In the genomic region with DNA sequence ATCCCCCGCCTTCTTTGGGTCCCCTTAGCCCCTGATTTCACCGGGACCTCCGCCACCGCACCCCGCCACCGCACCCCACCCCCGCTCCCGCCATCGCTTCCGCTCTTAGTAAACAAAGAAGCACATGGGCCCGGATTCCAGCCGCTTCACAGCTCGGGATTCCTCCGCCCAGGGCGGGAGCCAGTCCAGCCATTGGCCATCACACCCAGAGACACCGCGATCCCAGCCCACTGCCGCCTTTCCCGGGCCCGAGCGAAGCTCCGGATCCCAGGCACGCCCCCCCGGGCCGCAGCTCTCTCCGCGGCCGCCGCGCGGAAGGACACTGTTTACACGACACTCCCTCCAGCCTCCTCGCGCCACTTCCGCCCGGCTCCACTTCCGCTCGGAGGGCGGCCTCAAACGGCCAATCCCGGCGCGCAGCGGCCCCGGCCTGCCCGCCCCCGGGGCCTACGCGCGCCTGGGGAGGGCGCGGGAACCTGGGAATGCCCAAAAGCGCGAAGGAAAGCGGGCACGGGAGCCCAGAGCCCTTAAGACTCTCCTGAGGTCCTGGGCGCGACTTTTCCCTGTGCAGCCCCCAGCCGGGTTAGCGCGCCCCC, we compare ENCODE assay signal across 8 cellular contexts. TPM values are rescaled to one million over a fixed set of nuclear protein-coding genes. Genes with fewer than 3 reads are reported as not detected.
DNase-seq lines count a peak whose midpoint lies in the region; ATAC-seq and TF ChIP-seq lines count a peak whose summit lies in the region.

No MANE protein-coding gene starts in this region.

- H3K79me2 ChIP-seq in DND-41 (ENCODE audit: insufficient read depth, low read length) (peaks cover 70% of the 10 kb centered on the region), GM23338 (replicated peaks; ENCODE audit: insufficient read depth) (peaks cover 60% of the 10 kb centered on the region)

- ATAC-seq in DND-41 (ENCODE audit: insufficient read depth, low read depth) (peak; percentile 76), GM23338 (peak; percentile 74), natural killer cell (peak; percentile 72 to 88 (median 76))
- ATAC-seq in stimulated activated memory B cell treated with anti-CD40 and anti-IgM and Interleukin-4, amounts not matched to agents 10 μg/mL and 1 μg/mL and 100 μg/mL, for 72 hours = peak; percentile 90

- H3K36me3 ChIP-seq in DND-41 (ENCODE audit: insufficient read depth, low read length) (peaks cover 77% of the 10 kb centered on the region), GM23338 (ENCODE audit: insufficient read depth) (peaks cover 46% of the 10 kb centered on the region)

- H3K4me1 ChIP-seq in DND-41 (ENCODE audit: insufficient read depth, low read length) = peaks cover 53% of the 10 kb centered on the region
- H3K4me1 ChIP-seq in GM23338 (ENCODE audit: insufficient read depth) = peaks cover 13% of the 10 kb centered on the region

- peak overlapping the region; percentile 93 for H3K9ac ChIP-seq in DND-41 (ENCODE audit: low read depth, low read length)

- H3K4me3 Mint-ChIP-seq in GM23338 (peak overlapping the region; percentile 95), natural killer cell (peak overlapping the region; percentile 95)
- H3K4me3 Mint-ChIP-seq in activated T-helper 2 cell treated with anti-CD3 and anti-CD28 coated beads, Interferon-gamma antibody, Interleukin-2, Interleukin-4, amounts not matched to agents 10 μg/mL and 5 μg/mL and 100 μg/mL, durations not matched to agents 14 hours and 24 hours and 36 hours (ENCODE audit: low read depth) = peak overlapping the region; percentile 93
- peak overlapping the region; percentile 92 for H3K4me3 Mint-ChIP-seq in stimulated activated memory B cell treated with anti-CD40 and anti-IgM and Interleukin-4, amounts not matched to agents 10 μg/mL and 1 μg/mL and 100 μg/mL, for 72 hours

- H3K9me3 Mint-ChIP-seq in GM23338 = peaks cover 5% of the 10 kb centered on the region; the same call in 2 of the 3 replicates
- H3K9me3 Mint-ChIP-seq in activated T-helper 2 cell treated with anti-CD3 and anti-CD28 coated beads, Interferon-gamma antibody, Interleukin-2, Interleukin-4, amounts not matched to agents 10 μg/mL and 5 μg/mL and 100 μg/mL, durations not matched to agents 14 hours and 24 hours and 36 hours = no peaks in the 10 kb centered on the region
- H3K9me3 Mint-ChIP-seq in natural killer cell = no peaks in the 10 kb centered on the region
- no peaks in the 10 kb centered on the region for H3K9me3 Mint-ChIP-seq in stimulated activated memory B cell treated with anti-CD40 and anti-IgM and Interleukin-4, amounts not matched to agents 10 μg/mL and 1 μg/mL and 100 μg/mL, for 72 hours

- H3K27me3 ChIP-seq in DND-41 (ENCODE audit: insufficient read depth, low read length, poor library complexity) (no peaks in the 10 kb centered on the region), GM23338 (ENCODE audit: insufficient read depth) (no peaks in the 10 kb centered on the region)

- H3K27ac Mint-ChIP-seq in GM23338 = peak overlapping the region; percentile 99
- H3K27ac Mint-ChIP-seq in activated T-helper 2 cell treated with anti-CD3 and anti-CD28 coated beads, Interferon-gamma antibody, Interleukin-2, Interleukin-4, amounts not matched to agents 10 μg/mL and 5 μg/mL and 100 μg/mL, durations not matched to agents 14 hours and 24 hours and 36 hours = peak overlapping the region; percentile 93
- peak overlapping the region; percentile 96 to 98 for H3K27ac Mint-ChIP-seq in natural killer cell
- H3K27ac Mint-ChIP-seq in stimulated activated memory B cell treated with anti-CD40 and anti-IgM and Interleukin-4, amounts not matched to agents 10 μg/mL and 1 μg/mL and 100 μg/mL, for 72 hours = peak overlapping the region; percentile 84

- H3K36me3 Mint-ChIP-seq in GM23338 (ENCODE audit: low read depth) = peaks cover 78% of the 10 kb centered on the region
- peaks cover 58% of the 10 kb centered on the region for H3K36me3 Mint-ChIP-seq in activated T-helper 2 cell treated with anti-CD3 and anti-CD28 coated beads, Interferon-gamma antibody, Interleukin-2, Interleukin-4, amounts not matched to agents 10 μg/mL and 5 μg/mL and 100 μg/mL, durations not matched to agents 14 hours and 24 hours and 36 hours (ENCODE audit: low read depth)
- peaks cover 19% of the 10 kb centered on the region for H3K36me3 Mint-ChIP-seq in natural killer cell
- peaks cover 61% of the 10 kb centered on the region for H3K36me3 Mint-ChIP-seq in stimulated activated memory B cell treated with anti-CD40 and anti-IgM and Interleukin-4, amounts not matched to agents 10 μg/mL and 1 μg/mL and 100 μg/mL, for 72 hours

- intact Hi-C loops in activated T-helper 2 cell treated with anti-CD3 and anti-CD28 coated beads, Interferon-gamma antibody, Interleukin-2, Interleukin-4, amounts not matched to agents 10 μg/mL and 5 μg/mL and 100 μg/mL, durations not matched to agents 14 hours and 24 hours and 36 hours (cut with micrococcal nuclease) = loop anchor here (1.0 to 2.0 kb wide), 6 partner anchors 11 to 328 kb away; partner anchors contain the start of genes MEPCE and ZCWPW1
- intact Hi-C loops in natural killer cell (cut with micrococcal nuclease) = loop anchor here (1.0 to 10.0 kb wide), 5 partner anchors 18 to 574 kb away; partner anchors contain the start of genes CNPY4, GNB2, MBLAC1 and TAF6

- TF ChIP-seq CTCF in DND-41 (IDR thresholded peaks at IDR 0.05; ENCODE audit: borderline replicate concordance, extremely low read depth, low read length, poor library complexity, severe bottlenecking) (no peak), GM23338 (conservative IDR thresholded peaks at IDR 0.05; ENCODE audit: low read depth in 2 of 2) (no peak), natural killer cell (IDR thresholded peaks at IDR 0.05) (no peak)

- peak overlapping the region; percentile 64 to 76 for H3K4me3 ChIP-seq in DND-41 (ENCODE audit: low read depth in 1 of 2, low read length in 2 of 2)
- H3K4me3 ChIP-seq in GM23338 = peak overlapping the region; percentile 100

- DNase-seq in DND-41 (peak; percentile 91), GM23338 (ENCODE audit: low spot score) (peak; percentile 96), Kasumi-1 (lab: John Stamatoyannopoulos, UW) (peak; percentile 88 to 89), RPMI7951 (ENCODE audit: low read depth) (peak; percentile 96), fibroblast of peridontal ligament (ENCODE audit: extremely low read depth) (peak; percentile 96), natural killer cell (peak; percentile 90)
- peak; percentile 88 for DNase-seq in activated T-helper 2 cell treated with anti-CD3 and anti-CD28 coated beads, Interferon-gamma antibody, Interleukin-2, Interleukin-4, amounts not matched to agents 10 μg/mL and 5 μg/mL and 100 μg/mL, durations not matched to agents 14 hours and 24 hours and 36 hours (ENCODE audit: low spot score)

- H3K27me3 Mint-ChIP-seq in GM23338 (ENCODE audit: insufficient read depth, low read depth, poor library complexity) (peaks cover 53% of the 10 kb centered on the region), natural killer cell (ENCODE audit: low read depth in 2 of 2) (no peaks in the 10 kb centered on the region)
- H3K27me3 Mint-ChIP-seq in activated T-helper 2 cell treated with anti-CD3 and anti-CD28 coated beads, Interferon-gamma antibody, Interleukin-2, Interleukin-4, amounts not matched to agents 10 μg/mL and 5 μg/mL and 100 μg/mL, durations not matched to agents 14 hours and 24 hours and 36 hours (ENCODE audit: low read depth) = no peaks in the 10 kb centered on the region
- no peaks in the 10 kb centered on the region for H3K27me3 Mint-ChIP-seq in stimulated activated memory B cell treated with anti-CD40 and anti-IgM and Interleukin-4, amounts not matched to agents 10 μg/mL and 1 μg/mL and 100 μg/mL, for 72 hours

- H3F3A ChIP-seq in GM23338 (replicated peaks; ENCODE audit: low read depth) = peaks cover 54% of the 10 kb centered on the region

- H4K20me1 ChIP-seq in DND-41 (ENCODE audit: insufficient read depth, low read length) = peaks cover 46% of the 10 kb centered on the region
- peaks cover 41% of the 10 kb centered on the region for H4K20me1 ChIP-seq in GM23338 (replicated peaks; ENCODE audit: insufficient read depth)

- no peaks in the 10 kb centered on the region for H3K9me3 ChIP-seq in DND-41 (ENCODE audit: insufficient read depth, low read length, severe bottlenecking)

- H3K4me1 Mint-ChIP-seq in GM23338 = peaks cover 41% of the 10 kb centered on the region
- H3K4me1 Mint-ChIP-seq in activated T-helper 2 cell treated with anti-CD3 and anti-CD28 coated beads, Interferon-gamma antibody, Interleukin-2, Interleukin-4, amounts not matched to agents 10 μg/mL and 5 μg/mL and 100 μg/mL, durations not matched to agents 14 hours and 24 hours and 36 hours (ENCODE audit: low read depth) = peaks cover 39% of the 10 kb centered on the region
- H3K4me1 Mint-ChIP-seq in natural killer cell = peaks cover 36 to 48% of the 10 kb centered on the region in 2 donors
- H3K4me1 Mint-ChIP-seq in stimulated activated memory B cell treated with anti-CD40 and anti-IgM and Interleukin-4, amounts not matched to agents 10 μg/mL and 1 μg/mL and 100 μg/mL, for 72 hours = peaks cover 52% of the 10 kb centered on the region

- H3K4me2 ChIP-seq in DND-41 (ENCODE audit: insufficient read depth, low read length) (peak overlapping the region; percentile 68), GM23338 (peak overlapping the region; percentile 100)

- H2AFZ ChIP-seq in DND-41 (ENCODE audit: low read depth, low read length) (peak overlapping the region; percentile 61), GM23338 (no peak overlapping the region)

- no peaks in the 10 kb centered on the region for H3K9me2 ChIP-seq in GM23338 (ENCODE audit: insufficient read depth)

- H3K27ac ChIP-seq in DND-41 (ENCODE audit: low read length) (peak overlapping the region; percentile 93), GM23338 (ENCODE audit: low read depth) (peak overlapping the region; percentile 100)

RNA-seq across cellular contexts. Expression of gene MCM7, which starts 0.7 kb away (rescaled TPM):
- total RNA-seq in GM23338 (2014; rRNA removed; shearing (Covaris generic)) = 285 TPM in 2 replicates
- 140 and 144 TPM in 2 replicates for polyA plus RNA-seq in GM23338 (2016; fragmentation: Nextera tagmentation; extraction: Ambion mirVana)
- total RNA-seq in RPMI7951 (2014; rRNA removed; shearing (Covaris generic)) = 216 and 221 TPM in 2 replicates
- total RNA-seq in activated T-helper 2 cell treated with anti-CD3 and anti-CD28 coated beads, Interferon-gamma antibody, Interleukin-2, Interleukin-4, amounts not matched to agents 10 μg/mL and 5 μg/mL and 100 μg/mL, durations not matched to agents 14 hours and 24 hours and 36 hours = 383 and 389 TPM in 2 replicates
- 100 to 1,000 TPM; 112 to 214 (median 137) TPM for total RNA-seq in natural killer cell

RNA-seq across cellular contexts. Expression of gene AP4M1, which starts 0.9 kb away (rescaled TPM):
- 12.2 and 13.3 TPM in 2 replicates for total RNA-seq in GM23338 (2014; rRNA removed; shearing (Covaris generic))
- 9.5 and 14.4 TPM in 2 replicates for polyA plus RNA-seq in GM23338 (2016; fragmentation: Nextera tagmentation; extraction: Ambion mirVana)
- 22.6 and 36.8 TPM in 2 replicates for total RNA-seq in RPMI7951 (2014; rRNA removed; shearing (Covaris generic))
- total RNA-seq in activated T-helper 2 cell treated with anti-CD3 and anti-CD28 coated beads, Interferon-gamma antibody, Interleukin-2, Interleukin-4, amounts not matched to agents 10 μg/mL and 5 μg/mL and 100 μg/mL, durations not matched to agents 14 hours and 24 hours and 36 hours = 12.2 and 16.4 TPM in 2 replicates
- 10 to 100 TPM in 2 of 3 donors, 1 to 10 TPM in 1; 8.4 to 12.8 (median 12.7) TPM for total RNA-seq in natural killer cell

RNA-seq across cellular contexts. Expression of gene COPS6, which starts 11.7 kb away (rescaled TPM):
- 89.8 and 104 TPM in 2 replicates for total RNA-seq in GM23338 (2014; rRNA removed; shearing (Covaris generic))
- 191 and 198 TPM in 2 replicates for polyA plus RNA-seq in GM23338 (2016; fragmentation: Nextera tagmentation; extraction: Ambion mirVana)
- total RNA-seq in RPMI7951 (2014; rRNA removed; shearing (Covaris generic)) = 63.6 and 83.4 TPM in 2 replicates
- total RNA-seq in activated T-helper 2 cell treated with anti-CD3 and anti-CD28 coated beads, Interferon-gamma antibody, Interleukin-2, Interleukin-4, amounts not matched to agents 10 μg/mL and 5 μg/mL and 100 μg/mL, durations not matched to agents 14 hours and 24 hours and 36 hours = 116 and 119 TPM in 2 replicates
- total RNA-seq in natural killer cell = 10 to 100 TPM; 79.0 to 94.6 (median 84.4) TPM

RNA-seq across cellular contexts. Expression of gene TAF6, which starts 18.6 kb away (rescaled TPM):
- 125 and 141 TPM in 2 replicates for total RNA-seq in GM23338 (2014; rRNA removed; shearing (Covaris generic))
- polyA plus RNA-seq in GM23338 (2016; fragmentation: Nextera tagmentation; extraction: Ambion mirVana) = 54.9 and 56.3 TPM in 2 replicates
- total RNA-seq in RPMI7951 (2014; rRNA removed; shearing (Covaris generic)) = 66.7 and 80.4 TPM in 2 replicates
- 68.1 and 76.9 TPM in 2 replicates for total RNA-seq in activated T-helper 2 cell treated with anti-CD3 and anti-CD28 coated beads, Interferon-gamma antibody, Interleukin-2, Interleukin-4, amounts not matched to agents 10 μg/mL and 5 μg/mL and 100 μg/mL, durations not matched to agents 14 hours and 24 hours and 36 hours
- 10 to 100 TPM; 42.2 to 56.8 (median 47.9) TPM for total RNA-seq in natural killer cell

RNA-seq across cellular contexts. Expression of gene CNPY4, which starts 18.9 kb away (rescaled TPM):
- 11.3 and 12.0 TPM in 2 replicates for total RNA-seq in GM23338 (2014; rRNA removed; shearing (Covaris generic))
- polyA plus RNA-seq in GM23338 (2016; fragmentation: Nextera tagmentation; extraction: Ambion mirVana) = 10.7 and 11.1 TPM in 2 replicates
- total RNA-seq in RPMI7951 (2014; rRNA removed; shearing (Covaris generic)) = 32.6 and 34.7 TPM in 2 replicates
- 17.0 and 19.1 TPM in 2 replicates for total RNA-seq in activated T-helper 2 cell treated with anti-CD3 and anti-CD28 coated beads, Interferon-gamma antibody, Interleukin-2, Interleukin-4, amounts not matched to agents 10 μg/mL and 5 μg/mL and 100 μg/mL, durations not matched to agents 14 hours and 24 hours and 36 hours
- 10 to 100 TPM; 19.1 to 25.8 (median 23.9) TPM for total RNA-seq in natural killer cell

Comparison
In these comparisons a context has a peak if more than half of its experiments do, and no peak if none do; other contexts are left out.
1. Peak in every context shown above with its lines: DNase-seq, ATAC-seq, H3K4me3 ChIP-seq and H3K27ac ChIP-seq.